In the genomic region with DNA sequence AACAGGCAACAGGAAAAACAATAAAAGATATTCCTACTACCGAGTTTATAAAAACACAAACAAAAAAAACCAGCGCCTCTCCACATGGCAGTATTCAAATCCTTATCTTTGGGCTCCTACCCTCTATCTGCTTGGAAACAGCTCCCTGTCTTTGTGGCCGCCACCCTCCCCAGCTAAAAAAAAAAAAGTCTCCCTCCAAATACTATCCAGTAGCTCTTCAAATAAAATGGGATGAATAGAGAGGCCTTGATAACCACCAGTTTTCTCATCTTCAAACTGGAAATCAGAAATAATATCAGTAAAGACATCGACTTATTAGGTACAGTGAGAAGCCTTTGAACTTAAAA, we compare ENCODE assay signal across 9 cellular contexts.
A peak's percentile ranks its signal among the peaks of the same experiment; 100 is the strongest.
DNase-seq lines count a peak whose midpoint lies in the region; ATAC-seq, FAIRE-seq and TF ChIP-seq lines count a peak whose summit lies in the region.
"Had no signal": no experiment of that assay in that cellular context is flagged by ENCODE, and none has a peak within 500 bp of the region (broad histone marks: within the 10 kb centered on the region; RNA-seq: fewer than 3 reads in every experiment).

No MANE protein-coding gene starts in this region.

- peaks cover 99% of the 10 kb centered on the region for H3K4me1 Mint-ChIP-seq in nephron progenitor cell

- TF ChIP-seq CTCF in heart right ventricle (IDR thresholded peaks at IDR 0.05) (no peak), nephron progenitor cell (IDR thresholded peaks at IDR 0.05) (no peak), uterus (IDR thresholded peaks at IDR 0.05) (no peak)

- H3K4me3 ChIP-seq in heart right ventricle (peak overlapping the region in 1 of 10 donors; percentile 50), duodenal mucosa (ENCODE audit: low read depth in 1 of 2, low read length in 2 of 2) (peak overlapping the region in 1 of 2 donors; percentile 37), uterus (no peak overlapping the region)

- WGBS in heart right ventricle, 2 donors: 65 to 68% methylated on average over 4 of the region's 4 CpGs

- no peak for DNase-seq in heart right ventricle
- no peak for DNase-seq in left ventricle myocardium superior
- DNase-seq in nephron progenitor cell: no peak
- no peak for DNase-seq in uterus
- DNase-seq in NCI-H1105 treated with DMSO at 0.1 percent for 48 hours (lab: John Stamatoyannopoulos, UW): no peak
- no peak for DNase-seq in frontal cortex (ENCODE audit: low spot score in 2 of 2)
- DNase-seq: brain microvascular endothelial cell had no signal

- H3K9ac ChIP-seq in duodenal mucosa (ENCODE audit: low read depth in 1 of 2, low read length in 2 of 2): peak overlapping the region in 1 of 2 donors; percentile 39

- H3K36me3 Mint-ChIP-seq in nephron progenitor cell (ENCODE audit: low read depth): peaks cover 4% of the 10 kb centered on the region

- H3K9me3 ChIP-seq in heart right ventricle (no peaks in the 10 kb centered on the region), duodenal mucosa (ENCODE audit: control insufficient read depth in 1 of 2, low read length in 2 of 2) (no peaks in the 10 kb centered on the region), uterus (no peaks in the 10 kb centered on the region)

- intact Hi-C loops in heart right ventricle (cut with DNase I) (loop anchor here in 2 of 10 donors (5.0 to 10.0 kb wide), 3 partner anchors 73 to 240 kb away; a partner anchor contains a TSS), left ventricle myocardium superior (cut with micrococcal nuclease) (no loop called here), uterus (cut with DNase I; ENCODE audit: low total_unique reads) (no loop called here)

- no peak for TF ChIP-seq POLR2A in uterus (IDR thresholded peaks at IDR 0.05)

- no peaks in the 10 kb centered on the region for H3K36me3 ChIP-seq in heart right ventricle
- peaks cover 0 to 11% of the 10 kb centered on the region in 2 donors for H3K36me3 ChIP-seq in duodenal mucosa (ENCODE audit: control insufficient read depth in 1 of 2, insufficient read depth in 2 of 2, low read length in 2 of 2)
- H3K36me3 ChIP-seq in uterus: no peaks in the 10 kb centered on the region
- H3K36me3 ChIP-seq: brain microvascular endothelial cell had no signal

- peak overlapping the region; percentile 81 to 94 (median 90) for H3K27ac ChIP-seq in heart right ventricle
- peak overlapping the region; percentile 43 for H3K27ac ChIP-seq in duodenal mucosa (ENCODE audit: low read depth, low read length)
- peak overlapping the region; percentile 96 to 99 for H3K27ac ChIP-seq in uterus

- H3K27me3 ChIP-seq in heart right ventricle (no peaks in the 10 kb centered on the region), duodenal mucosa (ENCODE audit: control insufficient read depth in 1 of 2, insufficient read depth in 2 of 2, low read length in 2 of 2) (no peaks in the 10 kb centered on the region), uterus (no peaks in the 10 kb centered on the region)
- H3K27me3 ChIP-seq: brain microvascular endothelial cell had no signal

- peaks cover 0 to 37% (median 25%) of the 10 kb centered on the region in 9 donors for H3K4me1 ChIP-seq in heart right ventricle
- H3K4me1 ChIP-seq in duodenal mucosa (ENCODE audit: control insufficient read depth in 1 of 2, insufficient read depth in 2 of 2, low read length in 2 of 2): peaks cover 37 to 42% of the 10 kb centered on the region in 2 donors
- peaks cover 16 to 17% of the 10 kb centered on the region in 2 donors for H3K4me1 ChIP-seq in uterus

- H3K27ac Mint-ChIP-seq in nephron progenitor cell: peak overlapping the region; percentile 14

- H3K4me3 Mint-ChIP-seq in nephron progenitor cell: peak overlapping the region; percentile 75

- H3K27me3 Mint-ChIP-seq in nephron progenitor cell (ENCODE audit: low read depth, poor library complexity): peaks cover 12% of the 10 kb centered on the region

- no peaks in the 10 kb centered on the region for H3K9me3 Mint-ChIP-seq in nephron progenitor cell

- ATAC-seq in heart right ventricle (no peak), left ventricle myocardium superior (no peak), HG02610 (IDR thresholded peaks at IDR 0.05; ENCODE audit: unreplicated experiment) (no peak)

- no peak for FAIRE-seq in frontal cortex (lab: Jason Lieb, UNC)

Comparison
In these comparisons a context has a peak if more than half of its experiments do, and no peak if none do; other contexts are left out.
1. H3K27ac ChIP-seq: peak in every context shown above with its lines; median percentile 98 in uterus; 90 in heart right ventricle; 43 in duodenal mucosa.